ENCODE assay signal across 1 cellular context in genomic region chr2:201255468-201255867, GRCh38.
TF ChIP-seq lines count a peak whose summit lies in the region.

No MANE protein-coding gene starts in this region.

TF ChIP-seq in IMR-90, 13 proteins besides CTCF, POLR2A, EP300 and RAD21:
- TF ChIP-seq CEBPB (IDR thresholded peaks at IDR 0.05; ENCODE audit: low read depth, low read length) (peak; percentile 64), MXI1 (IDR thresholded peaks at IDR 0.05; ENCODE audit: borderline replicate concordance, low read depth, low read length) (no peak)
TF ChIP-seq in IMR-90: peak in this region for 1.
